9 cellular contexts compared by ENCODE assay signal in the genomic region with DNA sequence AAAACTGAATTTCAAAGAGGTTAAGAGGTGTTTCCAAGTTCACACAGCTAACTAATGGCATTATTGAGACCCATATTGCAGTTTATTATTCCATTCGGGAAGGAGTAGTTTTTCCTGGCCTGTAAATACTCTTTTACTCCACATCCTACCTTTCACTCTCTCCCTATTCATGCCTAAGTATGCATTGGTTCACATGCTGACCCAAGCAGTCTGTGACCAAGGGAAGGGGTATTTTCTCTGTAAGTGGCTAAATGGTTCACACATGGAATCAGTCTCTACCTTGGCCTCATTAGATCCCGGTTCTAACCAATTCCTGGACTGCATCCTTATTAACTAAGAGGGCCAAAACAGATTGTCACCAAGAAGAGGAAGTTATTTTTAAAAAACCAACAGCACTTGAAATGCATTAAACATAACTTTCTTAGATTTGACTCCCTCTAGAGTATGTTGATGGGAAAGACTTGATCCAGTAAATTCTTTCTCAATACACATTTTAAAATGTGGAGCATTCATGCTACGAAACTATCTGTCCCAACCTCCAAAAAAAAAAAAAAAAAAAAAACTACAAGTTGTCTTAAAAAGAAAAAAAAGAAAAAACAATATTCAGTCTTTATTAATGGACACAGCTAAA. TPM values are rescaled to one million over a fixed set of nuclear protein-coding genes. Genes with fewer than 3 reads are reported as not detected.
DNase-seq lines count a peak whose midpoint lies in the region; FAIRE-seq and TF ChIP-seq lines count a peak whose summit lies in the region.
"Had no signal": no experiment of that assay in that cellular context is flagged by ENCODE, and none has a peak within 500 bp of the region (broad histone marks: within the 10 kb centered on the region; RNA-seq: fewer than 3 reads in every experiment).

No MANE protein-coding gene starts in this region.

- H3K4me3 ChIP-seq in NB4 (ENCODE audit: low read depth, low read length) (no peak overlapping the region), bronchial epithelial cell (ENCODE audit: low read depth, low read length) (no peak overlapping the region), mesendoderm (ENCODE audit: low read length) (no peak overlapping the region)

- no peak overlapping the region for H3K18ac ChIP-seq in mesendoderm (ENCODE audit: low read length)

- H3K36me3 ChIP-seq in bronchial epithelial cell (ENCODE audit: control insufficient read depth, insufficient read depth, low read length) (no peaks in the 10 kb centered on the region), mesendoderm (ENCODE audit: control insufficient read depth, insufficient read depth, low read length) (no peaks in the 10 kb centered on the region)

- H3K27ac Mint-ChIP-seq in activated T-cell treated with anti-CD3 and anti-CD28 coated beads, Interleukin-2, amount 50 U/mL, for 24 hours = no peak overlapping the region

- H3K4me2 ChIP-seq in mesendoderm (ENCODE audit: low read length) = no peak overlapping the region

- H4K8ac ChIP-seq in mesendoderm (ENCODE audit: low read depth, low read length) = no peak overlapping the region

- no peak overlapping the region for H2BK120ac ChIP-seq in mesendoderm (ENCODE audit: low read depth, low read length)

- H3K4me1 Mint-ChIP-seq in activated T-cell treated with anti-CD3 and anti-CD28 coated beads, Interleukin-2, amount 50 U/mL, for 24 hours (ENCODE audit: low read depth) = no peaks in the 10 kb centered on the region

- no peak overlapping the region for H2BK15ac ChIP-seq in mesendoderm (replicated peaks; ENCODE audit: low read depth)

- no peak overlapping the region for H4K5ac ChIP-seq in mesendoderm (ENCODE audit: low read length)

- H3K4ac ChIP-seq in mesendoderm (ENCODE audit: low read depth, low read length) = no peak overlapping the region

- no peak overlapping the region for H3K9ac ChIP-seq in mesendoderm (ENCODE audit: low read length)

- no peaks in the 10 kb centered on the region for H3K36me3 Mint-ChIP-seq in activated T-cell treated with anti-CD3 and anti-CD28 coated beads, Interleukin-2, amount 50 U/mL, for 24 hours (ENCODE audit: low read depth)

- no CpG with 5 or more reads among the region's 3 CpGs for WGBS in mesendoderm (ENCODE audit: extremely low coverage, insufficient coverage, low lambda C conversion rate)

- peak; percentile 62 for DNase-seq in Caki2 (ENCODE audit: low read depth)
- peak; percentile 61 for DNase-seq in NB4 (ENCODE audit: low read depth)
- peak; percentile 22 for DNase-seq in bronchial epithelial cell (ENCODE audit: low read depth)
- DNase-seq in mesendoderm = peak; percentile 40
- no peak for DNase-seq in activated T-cell treated with anti-CD3 and anti-CD28 coated beads, Interleukin-2, amount 50 U/mL, for 24 hours
- no peak for DNase-seq in NCI-H748 (lab: John Stamatoyannopoulos, UW; ENCODE audit: unreplicated experiment)
- no peak for DNase-seq in NCI-H187 (lab: John Stamatoyannopoulos, UW)
- no peak for DNase-seq in activated naive CD4-positive, alpha-beta T cell treated with anti-CD3 and anti-CD28 coated beads, Interleukin-2, amount 50 U/mL, for 16 hours
- DNase-seq: activated CD4-positive, CD25-positive, alpha-beta regulatory T cell had no signal

- H2AK5ac ChIP-seq in mesendoderm (ENCODE audit: low read length) = no peak overlapping the region

- no peak for FAIRE-seq in bronchial epithelial cell (lab: Jason Lieb, UNC)

- no peak for TF ChIP-seq POLR2A in NB4 (IDR thresholded peaks at IDR 0.05; ENCODE audit: extremely low read depth, insufficient read length)

- H3K23ac ChIP-seq in mesendoderm (ENCODE audit: low read length) = no peak overlapping the region

- TF ChIP-seq CTCF in NB4 (IDR thresholded peaks at IDR 0.05; ENCODE audit: low read depth, low read length) = peak; percentile 17
- peak; percentile 25 for TF ChIP-seq CTCF in bronchial epithelial cell (IDR thresholded peaks at IDR 0.05; ENCODE audit: insufficient read depth, low read length, severe bottlenecking)

- in situ Hi-C loops in Caki2 (cut with HindIII; ENCODE audit: low pct_unique_long_range_greater_than_20kb, low sequenced_read_pairs) = no loop called here

- H3K4me1 ChIP-seq in mesendoderm (ENCODE audit: control insufficient read depth, low read depth, low read length) = peaks cover 4% of the 10 kb centered on the region

- peaks cover 2% of the 10 kb centered on the region for H3K27me3 ChIP-seq in bronchial epithelial cell (ENCODE audit: control insufficient read depth, insufficient read depth, low read length)
- no peaks in the 10 kb centered on the region for H3K27me3 ChIP-seq in mesendoderm (ENCODE audit: insufficient read depth, low read length, poor library complexity)

- H3K79me2 ChIP-seq in mesendoderm (ENCODE audit: control insufficient read depth, insufficient read depth, low read length) = no peaks in the 10 kb centered on the region

- no peaks in the 10 kb centered on the region for H3K9me3 Mint-ChIP-seq in activated T-cell treated with anti-CD3 and anti-CD28 coated beads, Interleukin-2, amount 50 U/mL, for 24 hours

- no peak overlapping the region for H3K56ac ChIP-seq in mesendoderm (ENCODE audit: low read length)

- H3K27me3 Mint-ChIP-seq in activated T-cell treated with anti-CD3 and anti-CD28 coated beads, Interleukin-2, amount 50 U/mL, for 24 hours = peaks cover 12% of the 10 kb centered on the region

- no peak overlapping the region for H3K27ac ChIP-seq in mesendoderm (ENCODE audit: low read depth, low read length)

- H3K79me1 ChIP-seq in mesendoderm (ENCODE audit: low read length) = no peaks in the 10 kb centered on the region

- no peak overlapping the region for H2BK5ac ChIP-seq in mesendoderm (ENCODE audit: low read length)

- no peak overlapping the region for H3K4me3 Mint-ChIP-seq in activated T-cell treated with anti-CD3 and anti-CD28 coated beads, Interleukin-2, amount 50 U/mL, for 24 hours

RNA-seq across cellular contexts. Expression of gene RSPO3, which starts 17.8 kb away (rescaled TPM):
- total RNA-seq in Caki2 (2014; rRNA removed; shearing (Covaris generic); ENCODE audit: low replicate concordance) = 2.4 and 7.7 TPM in 2 replicates
- not detected in 2 replicates for total RNA-seq in bronchial epithelial cell
- 1.3 TPM for polyA plus RNA-seq in mesendoderm (2013, experiment 1 of 2)
- polyA plus RNA-seq in mesendoderm (2013, experiment 2 of 2) = 1.0 TPM

Comparison
In these comparisons a context has a peak if more than half of its experiments do, and no peak if none do; other contexts are left out.
1. DNase-seq: peak in Caki2 (single experiment), NB4 (single experiment), bronchial epithelial cell (single experiment) and mesendoderm (single experiment); none in activated T-cell treated with anti-CD3 and anti-CD28 coated beads, Interleukin-2, amount 50 U/mL, for 24 hours (single experiment), NCI-H748 (single experiment), NCI-H187 (0 of 2) and activated naive CD4-positive, alpha-beta T cell treated with anti-CD3 and anti-CD28 coated beads, Interleukin-2, amount 50 U/mL, for 16 hours (single experiment).